Comparison of ENCODE assay signal across 8 cellular contexts in the genomic region with DNA sequence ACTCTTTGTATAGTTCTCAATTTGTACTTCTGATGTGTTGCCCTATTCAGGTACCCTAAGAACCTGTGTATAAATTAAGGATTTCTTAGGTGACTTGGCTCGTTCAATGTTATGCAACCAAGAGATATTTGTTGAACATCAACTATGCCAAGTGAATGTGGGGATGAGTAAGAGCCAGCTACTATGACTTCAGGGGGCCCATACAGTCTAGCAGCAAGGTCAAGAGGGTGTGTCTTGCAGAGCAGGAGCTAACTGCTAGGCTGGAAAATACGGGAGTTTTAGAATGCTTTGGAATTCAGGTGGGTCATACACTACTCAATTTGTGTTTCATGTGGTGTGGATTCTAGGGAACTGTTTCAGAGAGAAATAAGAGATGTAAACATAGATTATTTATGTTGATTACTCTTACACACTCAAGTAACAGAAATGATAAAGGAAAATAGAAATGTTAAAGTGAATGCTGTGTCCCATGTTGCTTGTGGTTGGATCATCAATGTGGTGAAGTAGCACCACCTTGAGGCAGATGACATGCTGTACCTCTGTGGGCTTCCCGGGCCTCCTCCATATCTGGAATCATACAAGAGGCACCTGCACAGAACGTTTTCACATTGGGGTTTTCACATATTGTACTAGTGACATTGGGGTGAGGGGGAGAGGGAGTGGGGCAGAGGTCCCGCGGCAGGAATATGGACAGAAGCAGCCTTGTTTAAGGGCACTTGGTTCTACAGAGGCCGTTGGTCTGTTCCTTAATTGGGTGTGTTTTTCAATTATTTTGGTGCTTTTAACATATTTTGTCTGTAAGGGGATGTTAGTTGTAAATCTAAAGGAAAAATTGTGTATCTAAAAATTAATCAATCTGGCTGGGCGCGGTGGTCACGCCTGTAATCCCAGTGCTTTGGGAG. TPM values are rescaled to one million over a fixed set of nuclear protein-coding genes. Genes with fewer than 3 reads are reported as not detected.
DNase-seq lines count a peak whose midpoint lies in the region; ATAC-seq, FAIRE-seq and TF ChIP-seq lines count a peak whose summit lies in the region.

No MANE protein-coding gene starts in this region.

- intact Hi-C loops in colonic mucosa (cut with DNase I): loop anchor here (5.0 to 10.0 kb wide), 3 partner anchors 78 to 341 kb away; no protein-coding TSS in a partner anchor
- intact Hi-C loops in lower lobe of right lung (cut with DNase I): no loop called here

- H3K4me3 ChIP-seq in GM12875 (ENCODE audit: low read depth, low read length) (no peak overlapping the region), colonic mucosa (no peak overlapping the region), lower lobe of right lung (no peak overlapping the region)

- ATAC-seq in HG02870 (IDR thresholded peaks at IDR 0.05; ENCODE audit: unreplicated experiment) (peak; percentile 70), lower lobe of right lung (peak; percentile 93 to 94)
- ATAC-seq in stimulated activated naive CD8-positive, alpha-beta T cell treated with anti-CD3 and anti-CD28 coated beads, Interleukin-15, Interleukin-2, amounts not matched to agents 100 U/mL and 50 U/mL, for 24 hours: peak; percentile 83

- H3K9ac ChIP-seq in colonic mucosa (ENCODE audit: low read depth in 2 of 2, low read length in 2 of 2): peak overlapping the region in 1 of 2 donors; percentile 40

- TF ChIP-seq CTCF in GM12875 (IDR thresholded peaks at IDR 0.05; ENCODE audit: borderline replicate concordance, insufficient read depth, low read depth, low read length): peak; percentile 69; the same call in 1 of the 2 replicates
- peak; percentile 89 for TF ChIP-seq CTCF in VCaP (conservative IDR thresholded peaks at IDR 0.05)
- TF ChIP-seq CTCF in colonic mucosa (IDR thresholded peaks at IDR 0.05): peak; percentile 69
- peak; percentile 69 for TF ChIP-seq CTCF in lower lobe of right lung (IDR thresholded peaks at IDR 0.05)

- H3K27me3 ChIP-seq in colonic mucosa (no peaks in the 10 kb centered on the region), lower lobe of right lung (ENCODE audit: low read depth) (no peaks in the 10 kb centered on the region)

- H3K9me3 ChIP-seq in colonic mucosa (no peaks in the 10 kb centered on the region), lower lobe of right lung (no peaks in the 10 kb centered on the region)

- FAIRE-seq in A204.1 (lab: Jason Lieb, UNC): peak; percentile 67

- H3K27ac ChIP-seq in VCaP: no peak overlapping the region; the same call in 1 of the 2 replicates
- H3K27ac ChIP-seq in colonic mucosa: no peak overlapping the region
- H3K27ac ChIP-seq in lower lobe of right lung: no peak overlapping the region

- DNase-seq in NCI-H2081 (lab: John Stamatoyannopoulos, UW) (peak; percentile 60 to 63), colonic mucosa (peak; percentile 62), lower lobe of right lung (peak; percentile 53)
- peak; percentile 42 for DNase-seq in stimulated activated naive CD8-positive, alpha-beta T cell treated with anti-CD3 and anti-CD28 coated beads, Interleukin-15, Interleukin-2, amounts not matched to agents 100 U/mL and 50 U/mL, for 24 hours

- H3K36me3 ChIP-seq in colonic mucosa (no peaks in the 10 kb centered on the region), lower lobe of right lung (peaks cover 44% of the 10 kb centered on the region)

- no peaks in the 10 kb centered on the region for H3K4me1 ChIP-seq in colonic mucosa
- peaks cover 44% of the 10 kb centered on the region for H3K4me1 ChIP-seq in lower lobe of right lung

RNA-seq across cellular contexts. Expression of a gene that starts 12.4 kb away (rescaled TPM):
- 100 to 1,000 TPM; 147 to 189 TPM for total RNA-seq in colonic mucosa
- 191 TPM for total RNA-seq in lower lobe of right lung

RNA-seq across cellular contexts. Expression of a gene that starts 30.0 kb away (rescaled TPM):
- total RNA-seq in colonic mucosa: not detected
- total RNA-seq in lower lobe of right lung: 3.0 TPM

RNA-seq across cellular contexts. Expression of a gene that starts 32.9 kb away (rescaled TPM):
- total RNA-seq in colonic mucosa (1 to 10 TPM; 2.5 to 9.1 TPM), lower lobe of right lung (211 TPM)

Comparison
In these comparisons a context has a peak if more than half of its experiments do, and no peak if none do; other contexts are left out.
1. RNA of a gene that starts 32.9 kb away (total RNA-seq): 211 TPM in lower lobe of right lung (single experiment); 2.5 to 9.1 TPM in colonic mucosa; every median in the first group is over 10 times any median in the second.
2. Peak in every context shown above with its lines, with median percentiles within 50 percentile points of each other: CTCF ChIP-seq, ATAC-seq and DNase-seq.